Comparison of ENCODE assay signal across 1 cellular context in genomic region chr6:160991411-160992322, GRCh38.
A peak's percentile ranks its signal among the peaks of the same experiment; 100 is the strongest.
TF ChIP-seq lines count a peak whose summit lies in the region.

Gene MAP3K4 (plus strand): TSS chr6:160991769. CDS start chr6:160991932, 163 bp downstream.

TF ChIP-seq in HepG2, 621 proteins besides CTCF, POLR2A, EP300 and RAD21 (continued from another document and continues in another):
- peak; percentile 66; the same call in 1 of the 2 replicates for TF ChIP-seq ZNF513 (CRISPR knock-in tag; conservative IDR thresholded peaks at IDR 0.05)
- TF ChIP-seq, protein P1, sequence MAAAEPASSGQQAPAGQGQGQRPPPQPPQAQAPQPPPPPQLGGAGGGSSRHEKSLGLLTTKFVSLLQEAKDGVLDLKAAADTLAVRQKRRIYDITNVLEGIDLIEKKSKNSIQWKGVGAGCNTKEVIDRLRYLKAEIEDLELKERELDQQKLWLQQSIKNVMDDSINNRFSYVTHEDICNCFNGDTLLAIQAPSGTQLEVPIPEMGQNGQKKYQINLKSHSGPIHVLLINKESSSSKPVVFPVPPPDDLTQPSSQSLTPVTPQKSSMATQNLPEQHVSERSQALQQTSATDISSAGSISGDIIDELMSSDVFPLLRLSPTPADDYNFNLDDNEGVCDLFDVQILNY (CRISPR knock-in tag; conservative IDR thresholded peaks at IDR 0.05), result no peak; the same call in none of the 2 replicates
- TF ChIP-seq ZNF234 (CRISPR knock-in tag; conservative IDR thresholded peaks at IDR 0.05), result 0 out of 2 replicates have a peak, but pooled peaks have one; percentile 70
- 0 out of 2 replicates have a peak, but pooled peaks have one; percentile 52 for TF ChIP-seq MAZ (IDR thresholded peaks at IDR 0.05; ENCODE audit: borderline replicate concordance, low read depth, low read length)
- TF ChIP-seq MAZ (CRISPR knock-in tag; IDR thresholded peaks at IDR 0.05; ENCODE audit: low read depth), result peak; percentile 96
- TF ChIP-seq, protein P2, sequence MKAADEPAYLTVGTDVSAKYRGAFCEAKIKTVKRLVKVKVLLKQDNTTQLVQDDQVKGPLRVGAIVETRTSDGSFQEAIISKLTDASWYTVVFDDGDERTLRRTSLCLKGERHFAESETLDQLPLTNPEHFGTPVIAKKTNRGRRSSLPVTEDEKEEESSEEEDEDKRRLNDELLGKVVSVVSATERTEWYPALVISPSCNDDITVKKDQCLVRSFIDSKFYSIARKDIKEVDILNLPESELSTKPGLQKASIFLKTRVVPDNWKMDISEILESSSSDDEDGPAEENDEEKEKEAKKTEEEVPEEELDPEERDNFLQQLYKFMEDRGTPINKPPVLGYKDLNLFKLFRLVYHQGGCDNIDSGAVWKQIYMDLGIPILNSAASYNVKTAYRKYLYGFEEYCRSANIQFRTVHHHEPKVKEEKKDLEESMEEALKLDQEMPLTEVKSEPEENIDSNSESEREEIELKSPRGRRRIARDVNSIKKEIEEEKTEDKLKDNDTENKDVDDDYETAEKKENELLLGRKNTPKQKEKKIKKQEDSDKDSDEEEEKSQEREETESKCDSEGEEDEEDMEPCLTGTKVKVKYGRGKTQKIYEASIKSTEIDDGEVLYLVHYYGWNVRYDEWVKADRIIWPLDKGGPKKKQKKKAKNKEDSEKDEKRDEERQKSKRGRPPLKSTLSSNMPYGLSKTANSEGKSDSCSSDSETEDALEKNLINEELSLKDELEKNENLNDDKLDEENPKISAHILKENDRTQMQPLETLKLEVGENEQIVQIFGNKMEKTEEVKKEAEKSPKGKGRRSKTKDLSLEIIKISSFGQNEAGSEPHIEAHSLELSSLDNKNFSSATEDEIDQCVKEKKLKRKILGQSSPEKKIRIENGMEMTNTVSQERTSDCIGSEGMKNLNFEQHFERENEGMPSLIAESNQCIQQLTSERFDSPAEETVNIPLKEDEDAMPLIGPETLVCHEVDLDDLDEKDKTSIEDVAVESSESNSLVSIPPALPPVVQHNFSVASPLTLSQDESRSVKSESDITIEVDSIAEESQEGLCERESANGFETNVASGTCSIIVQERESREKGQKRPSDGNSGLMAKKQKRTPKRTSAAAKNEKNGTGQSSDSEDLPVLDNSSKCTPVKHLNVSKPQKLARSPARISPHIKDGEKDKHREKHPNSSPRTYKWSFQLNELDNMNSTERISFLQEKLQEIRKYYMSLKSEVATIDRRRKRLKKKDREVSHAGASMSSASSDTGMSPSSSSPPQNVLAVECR (CRISPR knock-in tag; IDR thresholded peaks at IDR 0.05; ENCODE audit: borderline replicate concordance), result peak; percentile 81
- peak; percentile 3; the same call in 1 of the 2 replicates for TF ChIP-seq KAT8 (CRISPR knock-in tag; IDR thresholded peaks at IDR 0.05)
- TF ChIP-seq RNF2 (conservative IDR thresholded peaks at IDR 0.05; ENCODE audit: low read depth), result peak; percentile 66
- no peak for TF ChIP-seq ZNF318 (CRISPR knock-in tag; IDR thresholded peaks at IDR 0.05)
- TF ChIP-seq ELF1 (CRISPR knock-in tag; IDR thresholded peaks at IDR 0.05), result no peak
- 0 out of 2 replicates have a peak, but pooled peaks have one; percentile 58 for TF ChIP-seq ZNF383 (CRISPR knock-in tag; IDR thresholded peaks at IDR 0.05; ENCODE audit: borderline replicate concordance)
- TF ChIP-seq, protein P3, sequence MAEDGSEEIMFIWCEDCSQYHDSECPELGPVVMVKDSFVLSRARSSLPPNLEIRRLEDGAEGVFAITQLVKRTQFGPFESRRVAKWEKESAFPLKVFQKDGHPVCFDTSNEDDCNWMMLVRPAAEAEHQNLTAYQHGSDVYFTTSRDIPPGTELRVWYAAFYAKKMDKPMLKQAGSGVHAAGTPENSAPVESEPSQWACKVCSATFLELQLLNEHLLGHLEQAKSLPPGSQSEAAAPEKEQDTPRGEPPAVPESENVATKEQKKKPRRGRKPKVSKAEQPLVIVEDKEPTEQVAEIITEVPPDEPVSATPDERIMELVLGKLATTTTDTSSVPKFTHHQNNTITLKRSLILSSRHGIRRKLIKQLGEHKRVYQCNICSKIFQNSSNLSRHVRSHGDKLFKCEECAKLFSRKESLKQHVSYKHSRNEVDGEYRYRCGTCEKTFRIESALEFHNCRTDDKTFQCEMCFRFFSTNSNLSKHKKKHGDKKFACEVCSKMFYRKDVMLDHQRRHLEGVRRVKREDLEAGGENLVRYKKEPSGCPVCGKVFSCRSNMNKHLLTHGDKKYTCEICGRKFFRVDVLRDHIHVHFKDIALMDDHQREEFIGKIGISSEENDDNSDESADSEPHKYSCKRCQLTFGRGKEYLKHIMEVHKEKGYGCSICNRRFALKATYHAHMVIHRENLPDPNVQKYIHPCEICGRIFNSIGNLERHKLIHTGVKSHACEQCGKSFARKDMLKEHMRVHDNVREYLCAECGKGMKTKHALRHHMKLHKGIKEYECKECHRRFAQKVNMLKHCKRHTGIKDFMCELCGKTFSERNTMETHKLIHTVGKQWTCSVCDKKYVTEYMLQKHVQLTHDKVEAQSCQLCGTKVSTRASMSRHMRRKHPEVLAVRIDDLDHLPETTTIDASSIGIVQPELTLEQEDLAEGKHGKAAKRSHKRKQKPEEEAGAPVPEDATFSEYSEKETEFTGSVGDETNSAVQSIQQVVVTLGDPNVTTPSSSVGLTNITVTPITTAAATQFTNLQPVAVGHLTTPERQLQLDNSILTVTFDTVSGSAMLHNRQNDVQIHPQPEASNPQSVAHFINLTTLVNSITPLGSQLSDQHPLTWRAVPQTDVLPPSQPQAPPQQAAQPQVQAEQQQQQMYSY (CRISPR knock-in tag; IDR thresholded peaks at IDR 0.05), result peak; percentile 74
- TF ChIP-seq, protein P4, sequence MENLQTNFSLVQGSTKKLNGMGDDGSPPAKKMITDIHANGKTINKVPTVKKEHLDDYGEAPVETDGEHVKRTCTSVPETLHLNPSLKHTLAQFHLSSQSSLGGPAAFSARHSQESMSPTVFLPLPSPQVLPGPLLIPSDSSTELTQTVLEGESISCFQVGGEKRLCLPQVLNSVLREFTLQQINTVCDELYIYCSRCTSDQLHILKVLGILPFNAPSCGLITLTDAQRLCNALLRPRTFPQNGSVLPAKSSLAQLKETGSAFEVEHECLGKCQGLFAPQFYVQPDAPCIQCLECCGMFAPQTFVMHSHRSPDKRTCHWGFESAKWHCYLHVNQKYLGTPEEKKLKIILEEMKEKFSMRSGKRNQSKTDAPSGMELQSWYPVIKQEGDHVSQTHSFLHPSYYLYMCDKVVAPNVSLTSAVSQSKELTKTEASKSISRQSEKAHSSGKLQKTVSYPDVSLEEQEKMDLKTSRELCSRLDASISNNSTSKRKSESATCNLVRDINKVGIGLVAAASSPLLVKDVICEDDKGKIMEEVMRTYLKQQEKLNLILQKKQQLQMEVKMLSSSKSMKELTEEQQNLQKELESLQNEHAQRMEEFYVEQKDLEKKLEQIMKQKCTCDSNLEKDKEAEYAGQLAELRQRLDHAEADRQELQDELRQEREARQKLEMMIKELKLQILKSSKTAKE (CRISPR knock-in tag; IDR thresholded peaks at IDR 0.05; ENCODE audit: borderline replicate concordance), result 0 out of 2 replicates have a peak, but pooled peaks have one; percentile 26
- TF ChIP-seq TAF1 (CRISPR knock-in tag; IDR thresholded peaks at IDR 0.05), result peak; percentile 93
- TF ChIP-seq, protein P5, sequence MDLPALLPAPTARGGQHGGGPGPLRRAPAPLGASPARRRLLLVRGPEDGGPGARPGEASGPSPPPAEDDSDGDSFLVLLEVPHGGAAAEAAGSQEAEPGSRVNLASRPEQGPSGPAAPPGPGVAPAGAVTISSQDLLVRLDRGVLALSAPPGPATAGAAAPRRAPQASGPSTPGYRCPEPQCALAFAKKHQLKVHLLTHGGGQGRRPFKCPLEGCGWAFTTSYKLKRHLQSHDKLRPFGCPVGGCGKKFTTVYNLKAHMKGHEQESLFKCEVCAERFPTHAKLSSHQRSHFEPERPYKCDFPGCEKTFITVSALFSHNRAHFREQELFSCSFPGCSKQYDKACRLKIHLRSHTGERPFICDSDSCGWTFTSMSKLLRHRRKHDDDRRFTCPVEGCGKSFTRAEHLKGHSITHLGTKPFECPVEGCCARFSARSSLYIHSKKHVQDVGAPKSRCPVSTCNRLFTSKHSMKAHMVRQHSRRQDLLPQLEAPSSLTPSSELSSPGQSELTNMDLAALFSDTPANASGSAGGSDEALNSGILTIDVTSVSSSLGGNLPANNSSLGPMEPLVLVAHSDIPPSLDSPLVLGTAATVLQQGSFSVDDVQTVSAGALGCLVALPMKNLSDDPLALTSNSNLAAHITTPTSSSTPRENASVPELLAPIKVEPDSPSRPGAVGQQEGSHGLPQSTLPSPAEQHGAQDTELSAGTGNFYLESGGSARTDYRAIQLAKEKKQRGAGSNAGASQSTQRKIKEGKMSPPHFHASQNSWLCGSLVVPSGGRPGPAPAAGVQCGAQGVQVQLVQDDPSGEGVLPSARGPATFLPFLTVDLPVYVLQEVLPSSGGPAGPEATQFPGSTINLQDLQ (CRISPR knock-in tag; IDR thresholded peaks at IDR 0.05), result no peak
- TF ChIP-seq, protein P6, sequence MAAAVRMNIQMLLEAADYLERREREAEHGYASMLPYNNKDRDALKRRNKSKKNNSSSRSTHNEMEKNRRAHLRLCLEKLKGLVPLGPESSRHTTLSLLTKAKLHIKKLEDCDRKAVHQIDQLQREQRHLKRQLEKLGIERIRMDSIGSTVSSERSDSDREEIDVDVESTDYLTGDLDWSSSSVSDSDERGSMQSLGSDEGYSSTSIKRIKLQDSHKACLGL (CRISPR knock-in tag; IDR thresholded peaks at IDR 0.05), result peak; percentile 58
- peak; percentile 92 for TF ChIP-seq MTERF4 (CRISPR knock-in tag; IDR thresholded peaks at IDR 0.05)
- TF ChIP-seq ZNF709 (CRISPR knock-in tag; IDR thresholded peaks at IDR 0.05), result peak; percentile 98
- TF ChIP-seq NFE2L1 (CRISPR knock-in tag; IDR thresholded peaks at IDR 0.05; ENCODE audit: borderline replicate concordance), result 0 out of 2 replicates have a peak, but pooled peaks have one; percentile 34
- TF ChIP-seq TFDP1 (CRISPR knock-in tag; IDR thresholded peaks at IDR 0.05; ENCODE audit: borderline replicate concordance), result peak; percentile 50; the same call in 1 of the 2 replicates
